Comparison of ENCODE assay signal across 2 cellular contexts in genomic region chr1:29255134-29255666, GRCh38.
TF ChIP-seq lines count a peak whose summit lies in the region.

No MANE protein-coding gene starts in this region.

TF ChIP-seq in HepG2, 621 proteins besides CTCF, POLR2A, EP300 and RAD21:
- TF ChIP-seq ZMYM3 (CRISPR knock-in tag; IDR thresholded peaks at IDR 0.05) (peak; percentile 46; the same call in 1 of the 2 replicates), RARA (CRISPR knock-in tag; IDR thresholded peaks at IDR 0.05) (no peak), ZNF768 (CRISPR knock-in tag; IDR thresholded peaks at IDR 0.05) (peak; percentile 97)

TF ChIP-seq in H1, 55 proteins besides CTCF, POLR2A, EP300 and RAD21:
- TF ChIP-seq GABPA (IDR thresholded peaks at IDR 0.05; ENCODE audit: borderline replicate concordance, insufficient read depth, low read length): no peak
- peak; percentile 88; the same call in 1 of the 2 replicates for TF ChIP-seq KDM1A (IDR thresholded peaks at IDR 0.05; ENCODE audit: borderline replicate concordance, low read length)
